ENCODE assay signal across 9 cellular contexts in the genomic region with DNA sequence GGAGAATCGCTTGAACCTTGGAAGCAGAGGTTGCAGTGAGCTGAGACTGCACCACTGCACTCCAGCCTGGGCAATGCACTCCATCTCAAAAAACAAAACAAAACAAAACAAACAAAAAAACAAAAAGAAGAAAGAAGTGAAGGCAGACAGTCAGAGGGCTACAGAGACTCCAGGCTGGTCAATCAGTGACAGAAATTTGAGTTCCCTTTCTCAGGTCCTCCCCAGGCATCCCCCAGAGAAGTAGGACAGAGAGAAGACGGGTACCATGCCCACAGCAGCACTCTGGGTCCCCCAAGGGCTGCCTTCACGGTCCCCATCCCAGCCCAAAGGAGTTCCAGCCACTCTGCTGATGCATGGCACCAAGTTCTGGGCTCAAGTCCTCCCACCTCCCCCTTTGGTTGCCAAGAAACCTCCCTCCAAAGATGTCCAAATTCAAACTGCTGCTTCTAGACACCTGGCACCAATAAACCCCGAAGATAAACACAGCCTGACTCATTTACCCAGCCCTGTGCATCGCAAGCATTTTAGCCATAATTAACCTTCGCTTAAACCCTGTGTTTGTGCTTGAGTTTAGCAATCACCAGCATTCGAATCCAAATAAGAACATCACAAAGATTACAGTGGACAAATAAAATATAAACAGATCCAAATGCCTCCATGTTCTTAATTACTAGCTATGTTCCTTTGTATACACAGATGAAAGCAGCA. TPM values are rescaled to one million over a fixed set of nuclear protein-coding genes. Genes with fewer than 3 reads are reported as not detected.
DNase-seq lines count a peak whose midpoint lies in the region; ATAC-seq and TF ChIP-seq lines count a peak whose summit lies in the region.
"Had no signal": no experiment of that assay in that cellular context is flagged by ENCODE, and none has a peak within 500 bp of the region (broad histone marks: within the 10 kb centered on the region; RNA-seq: fewer than 3 reads in every experiment).

No MANE protein-coding gene starts in this region.

- peaks cover 3% of the 10 kb centered on the region; the same call in 1 of the 2 replicates for H3K79me2 ChIP-seq in PC-3 (ENCODE audit: low read length)

- H3K4me2 ChIP-seq in PC-3 (ENCODE audit: low read length): no peak overlapping the region

- H2AFZ ChIP-seq in PC-3 (ENCODE audit: low read length): no peak overlapping the region

- no peak for TF ChIP-seq CTCF in AG10803 (conservative IDR thresholded peaks at IDR 0.05; ENCODE audit: low read length)
- no peak for TF ChIP-seq CTCF in PC-3 (conservative IDR thresholded peaks at IDR 0.05; ENCODE audit: low read depth, low read length)
- TF ChIP-seq CTCF in fibroblast of mammary gland (conservative IDR thresholded peaks at IDR 0.05; ENCODE audit: control insufficient read depth, insufficient read depth, low read depth, low read length): no peak
- no peak for TF ChIP-seq CTCF in foreskin keratinocyte (conservative IDR thresholded peaks at IDR 0.05)

- H3K4me1 ChIP-seq in PC-3 (ENCODE audit: insufficient read depth, low read length) (peaks cover 22% of the 10 kb centered on the region), foreskin keratinocyte (peaks cover 6% of the 10 kb centered on the region)

- no peaks in the 10 kb centered on the region for H3F3A ChIP-seq in PC-3 (ENCODE audit: low read length, unreplicated experiment)

- H3K9ac ChIP-seq in PC-3 (ENCODE audit: low read length): no peak overlapping the region

- no peaks in the 10 kb centered on the region for H4K20me1 ChIP-seq in PC-3 (ENCODE audit: low read length)

- H3K27me3 ChIP-seq in PC-3 (ENCODE audit: low read length): no peaks in the 10 kb centered on the region
- H3K27me3 ChIP-seq in foreskin keratinocyte: no peaks in the 10 kb centered on the region

- BruUV-seq in PC-3 (replicated peaks; lab: Mats Ljungman, UMichigan): no TSS peak

- H3K36me3 ChIP-seq in PC-3 (ENCODE audit: low read depth, low read length): no peaks in the 10 kb centered on the region

- DNase-seq in AG10803 (ENCODE audit: low read depth): peak; percentile 57
- peak; percentile 2 for DNase-seq in PC-3
- DNase-seq in fibroblast of mammary gland (ENCODE audit: low read depth): peak; percentile 43
- DNase-seq in inferior parietal cortex (ENCODE audit: extremely low spot score): no peak
- no peak for DNase-seq in foreskin keratinocyte
- no peak for DNase-seq in NCI-H128 (lab: John Stamatoyannopoulos, UW; ENCODE audit: unreplicated experiment)
- DNase-seq: Kasumi-1 had no signal

- ATAC-seq in GM21423 (IDR thresholded peaks at IDR 0.05; ENCODE audit: unreplicated experiment): peak; percentile 50
- ATAC-seq in PC-3: no peak
- ATAC-seq in foreskin keratinocyte: no peak
- no peak for ATAC-seq in HG02885 (IDR thresholded peaks at IDR 0.05; ENCODE audit: poor library complexity, unreplicated experiment)

- intact Hi-C loops in PC-3 (cut with micrococcal nuclease): no loop called here

- H3K9me2 ChIP-seq in PC-3 (replicated peaks; ENCODE audit: low read length): no peaks in the 10 kb centered on the region

- POLR2A ChIA-PET in PC-3 (lab: Charles Lee; ENCODE audit: unreplicated experiment): no interaction called here

- H3K27ac ChIP-seq in PC-3 (ENCODE audit: low read length): no peak overlapping the region
- no peak overlapping the region for H3K27ac ChIP-seq in foreskin keratinocyte

- CTCF ChIA-PET in PC-3 (lab: Charles Lee): no interaction called here

- H3K4me3 ChIP-seq in AG10803 (ENCODE audit: low read length) (no peak overlapping the region), PC-3 (ENCODE audit: low read length) (no peak overlapping the region), fibroblast of mammary gland (ENCODE audit: control insufficient read depth, low read depth, low read length) (no peak overlapping the region)

- H3K9me3 ChIP-seq in PC-3 (ENCODE audit: low read length): no peaks in the 10 kb centered on the region

RNA-seq across cellular contexts. Expression of gene SEMA4D, which starts 24.0 kb away (rescaled TPM):
- total RNA-seq in PC-3 (2014; rRNA removed) (5.0 and 8.0 TPM in 2 replicates), foreskin keratinocyte (1.9 TPM in 2 replicates)
- 0.68 and 0.69 TPM in 2 replicates for polyA plus RNA-seq in foreskin keratinocyte

Comparison
In these comparisons a context has a peak if more than half of its experiments do, and no peak if none do; other contexts are left out.
1. DNase-seq: peak in AG10803 (single experiment), PC-3 (single experiment) and fibroblast of mammary gland (single experiment); none in inferior parietal cortex (single experiment), foreskin keratinocyte (0 of 2) and NCI-H128 (single experiment).